Comparison of ENCODE assay signal across 19 cellular contexts in genomic region chr14:71487941-71488340, GRCh38.
DNase-seq lines count a peak whose midpoint lies in the region; ATAC-seq and TF ChIP-seq lines count a peak whose summit lies in the region.
"Had no signal": no experiment of that assay in that cellular context is flagged by ENCODE, and none has a peak within 500 bp of the region (broad histone marks: within the 10 kb centered on the region; RNA-seq: fewer than 3 reads in every experiment).

No MANE protein-coding gene starts in this region.

- intact Hi-C loops in MCF 10A (cut with micrococcal nuclease) (no loop called here), breast epithelium (cut with DNase I; ENCODE audit: low total_unique reads) (loop anchor here (5.0 kb wide), 1 partner anchor 51 kb away; no protein-coding TSS in a partner anchor), CD14-positive monocyte (cut with micrococcal nuclease) (no loop called here)

- H3K9me3 Mint-ChIP-seq in MCF 10A (ENCODE audit: unreplicated experiment) (no peaks in the 10 kb centered on the region), CD14-positive monocyte (no peaks in the 10 kb centered on the region)
- H3K9me3 Mint-ChIP-seq: brain; IgD-negative memory B cell; stimulated activated memory B cell treated with anti-CD40 and anti-IgM and Interleukin-4, amounts not matched to agents 10 μg/mL and 1 μg/mL and 100 μg/mL, for 72 hours had no signal

- H3K27me3 Mint-ChIP-seq in MCF 10A (ENCODE audit: insufficient read depth, unreplicated experiment): no peaks in the 10 kb centered on the region
- H3K27me3 Mint-ChIP-seq in CD14-positive monocyte (ENCODE audit: low read depth in 3 of 3): no peaks in the 10 kb centered on the region
- H3K27me3 Mint-ChIP-seq: brain; IgD-negative memory B cell; stimulated activated memory B cell treated with anti-CD40 and anti-IgM and Interleukin-4, amounts not matched to agents 10 μg/mL and 1 μg/mL and 100 μg/mL, for 72 hours had no signal

- H3K4me1 Mint-ChIP-seq in MCF 10A (ENCODE audit: insufficient read depth, unreplicated experiment) (no peaks in the 10 kb centered on the region), CD14-positive monocyte (peaks cover 20% of the 10 kb centered on the region)

- CTCF ChIA-PET in MCF 10A (lab: Yijun Ruan, JAX): no interaction called here

- no peak overlapping the region for H3K27ac ChIP-seq in breast epithelium
- no peak overlapping the region for H3K27ac ChIP-seq in RWPE2 (ENCODE audit: poor library complexity, severe bottlenecking)
- H3K27ac ChIP-seq: ovary, skin epidermis, upper lobe of right lung, WERI-Rb-1 had no signal

- no peaks in the 10 kb centered on the region for H3K36me3 ChIP-seq in breast epithelium
- no peaks in the 10 kb centered on the region; the same call in 1 of the 2 replicates for H3K36me3 ChIP-seq in RWPE2 (ENCODE audit: low read depth)
- H3K36me3 ChIP-seq: ovary, upper lobe of right lung, WERI-Rb-1 had no signal

- H3K4me1 ChIP-seq in breast epithelium: no peaks in the 10 kb centered on the region
- H3K4me1 ChIP-seq in RWPE2 (ENCODE audit: insufficient read depth, poor library complexity, severe bottlenecking): peaks cover 8% of the 10 kb centered on the region

- no peak overlapping the region for H3K4me3 ChIP-seq in breast epithelium
- no peak overlapping the region for H3K4me3 ChIP-seq in RWPE2 (ENCODE audit: severe bottlenecking)
- H3K4me3 ChIP-seq in fibroblast of mammary gland (ENCODE audit: control insufficient read depth, low read depth, low read length): no peak overlapping the region
- H3K4me3 ChIP-seq: ovary, skin epidermis, upper lobe of right lung had no signal

- TF ChIP-seq CTCF in MCF 10A (IDR thresholded peaks at IDR 0.05; ENCODE audit: unreplicated experiment): no peak
- TF ChIP-seq CTCF in breast epithelium (IDR thresholded peaks at IDR 0.05): no peak
- TF ChIP-seq CTCF in RWPE2 (IDR thresholded peaks at IDR 0.05; ENCODE audit: poor library complexity, severe bottlenecking): no peak
- no peak for TF ChIP-seq CTCF in fibroblast of mammary gland (conservative IDR thresholded peaks at IDR 0.05; ENCODE audit: control insufficient read depth, insufficient read depth, low read depth, low read length)
- TF ChIP-seq CTCF in CD14-positive monocyte (IDR thresholded peaks at IDR 0.05): no peak

- no peaks in the 10 kb centered on the region for H3K36me3 Mint-ChIP-seq in MCF 10A (ENCODE audit: insufficient read depth, unreplicated experiment)
- peaks cover 25 to 40% of the 10 kb centered on the region in 2 donors for H3K36me3 Mint-ChIP-seq in CD14-positive monocyte
- H3K36me3 Mint-ChIP-seq: brain had no signal

- H3K27ac Mint-ChIP-seq in MCF 10A (ENCODE audit: low read depth, unreplicated experiment) (no peak overlapping the region), CD14-positive monocyte (peak overlapping the region in 2 of 7 donors; percentile 46 to 68)
- H3K27ac Mint-ChIP-seq: stimulated activated memory B cell treated with anti-CD40 and anti-IgM and Interleukin-4, amounts not matched to agents 10 μg/mL and 1 μg/mL and 100 μg/mL, for 72 hours had no signal

- peak; percentile 9 for DNase-seq in MCF 10A (ENCODE audit: unreplicated experiment)
- DNase-seq in breast epithelium (ENCODE audit: low spot score in 2 of 2): no peak
- no peak for DNase-seq in RWPE2 (ENCODE audit: low spot score)
- DNase-seq in fibroblast of mammary gland (ENCODE audit: low read depth): peak; percentile 21
- no peak for DNase-seq in stimulated activated CD4-positive, alpha-beta T cell treated with anti-CD3 and anti-CD28 coated beads, Interleukin-12 subunit alpha, Interleukin-12 subunit beta, amount 100 ng/mL, for 4 hours
- DNase-seq in SIG-M5 (lab: John Stamatoyannopoulos, UW): no peak
- no peak for DNase-seq in CD14-positive monocyte (ENCODE audit: low spot score)
- DNase-seq: activated naive CD4-positive, alpha-beta T cell; effector CD4-positive, alpha-beta T cell; left colon; NCI-H1436 treated with DMSO at 0.1 percent for 48 hours; ovary; upper lobe of right lung; WERI-Rb-1 had no signal

- H3K27me3 ChIP-seq in breast epithelium (no peaks in the 10 kb centered on the region), RWPE2 (ENCODE audit: insufficient read depth, poor library complexity, severe bottlenecking) (no peaks in the 10 kb centered on the region)
- H3K27me3 ChIP-seq: ovary, upper lobe of right lung had no signal

- no TSS peak for BruUV-seq in MCF 10A (replicated peaks; lab: Mats Ljungman, UMichigan)

- H3K4me3 Mint-ChIP-seq in MCF 10A (ENCODE audit: unreplicated experiment) (no peak overlapping the region), CD14-positive monocyte (no peak overlapping the region)
- H3K4me3 Mint-ChIP-seq: brain; IgD-negative memory B cell; stimulated activated memory B cell treated with anti-CD40 and anti-IgM and Interleukin-4, amounts not matched to agents 10 μg/mL and 1 μg/mL and 100 μg/mL, for 72 hours had no signal

- POLR2A ChIA-PET in MCF 10A (lab: Yijun Ruan, JAX): interaction anchor here (0.5 to 2.3 kb wide), 2 partner anchors 10 to 73 kb away, joined by 3 to 11 read pairs; no protein-coding TSS in a partner anchor

- H3K9me3 ChIP-seq in breast epithelium (no peaks in the 10 kb centered on the region), RWPE2 (ENCODE audit: severe bottlenecking) (no peaks in the 10 kb centered on the region)
- H3K9me3 ChIP-seq: ovary, upper lobe of right lung had no signal

- ATAC-seq in RWPE2 (ENCODE audit: low read depth) (peak; percentile 59; the same call in 2 of the 3 replicates), HG02840 (IDR thresholded peaks at IDR 0.05; ENCODE audit: low FRiP score, unreplicated experiment) (no peak)
- ATAC-seq: left colon had no signal

- no peak for TF ChIP-seq POLR2A in breast epithelium (IDR thresholded peaks at IDR 0.05)

Comparison
In these comparisons a context has a peak if more than half of its experiments do, and no peak if none do; other contexts are left out.
1. DNase-seq: peak in MCF 10A (single experiment) and fibroblast of mammary gland (single experiment); none in breast epithelium (0 of 2), RWPE2 (single experiment), stimulated activated CD4-positive, alpha-beta T cell treated with anti-CD3 and anti-CD28 coated beads, Interleukin-12 subunit alpha, Interleukin-12 subunit beta, amount 100 ng/mL, for 4 hours (single experiment), SIG-M5 (single experiment) and CD14-positive monocyte (single experiment).